In genomic region chr13:49976314-49977258, GRCh38 we compare ENCODE assay signal across 8 cellular contexts. TPM values are rescaled to one million over a fixed set of nuclear protein-coding genes. Genes with fewer than 3 reads are reported as not detected.
DNase-seq lines count a peak whose midpoint lies in the region; ATAC-seq lines count a peak whose summit lies in the region.

No MANE protein-coding gene starts in this region.

- DNase-seq in GF-D8 (lab: John Stamatoyannopoulos, UW) (peak; percentile 53), NCI-H748 treated with DMSO at 0.1 percent for 48 hours (lab: John Stamatoyannopoulos, UW) (peak; percentile 66), medulla oblongata (ENCODE audit: extremely low spot score) (peak; percentile 90)
- DNase-seq in activated CD4-positive, alpha-beta memory T cell treated with anti-CD3 and anti-CD28 coated beads for 36 hours = peak; percentile 81
- DNase-seq in effector CD4-positive, alpha-beta T cell = peak; percentile 73
- peak; percentile 34 to 43 for DNase-seq in stimulated activated CD8-positive, alpha-beta memory T cell treated with anti-CD3 and anti-CD28 coated beads, Interleukin-15, amount 100 ng/mL, for 4 hours (ENCODE audit: low read depth in 2 of 2)

- H3K27me3 Mint-ChIP-seq in activated CD4-positive, alpha-beta memory T cell treated with anti-CD3 and anti-CD28 coated beads for 36 hours = no peaks in the 10 kb centered on the region

- intact Hi-C loops in activated CD4-positive, alpha-beta memory T cell treated with anti-CD3 and anti-CD28 coated beads for 36 hours (cut with micrococcal nuclease) = loop anchor here (1.0 kb wide), 4 partner anchors 556 to 1094 kb away; no protein-coding TSS in a partner anchor

- H3K36me3 Mint-ChIP-seq in activated CD4-positive, alpha-beta memory T cell treated with anti-CD3 and anti-CD28 coated beads for 36 hours = no peaks in the 10 kb centered on the region

- no peak overlapping the region for H3K27ac Mint-ChIP-seq in activated CD4-positive, alpha-beta memory T cell treated with anti-CD3 and anti-CD28 coated beads for 36 hours

- peaks cover 2% of the 10 kb centered on the region for H3K4me1 Mint-ChIP-seq in activated CD4-positive, alpha-beta memory T cell treated with anti-CD3 and anti-CD28 coated beads for 36 hours (ENCODE audit: low read depth)

- CTCF ChIA-PET in activated CD4-positive, alpha-beta memory T cell treated with anti-CD3 and anti-CD28 coated beads for 36 hours (lab: Charles Lee) = interaction anchor here (0.6 to 4.6 kb wide), 43 partner anchors 9 to 1270 kb away, joined by 3 to 43 read pairs (median 4); partner anchors contain the start of genes RNASEH2B, SPRYD7 and TRIM13

- no peaks in the 10 kb centered on the region for H3K9me3 Mint-ChIP-seq in activated CD4-positive, alpha-beta memory T cell treated with anti-CD3 and anti-CD28 coated beads for 36 hours

- POLR2A ChIA-PET in activated CD4-positive, alpha-beta memory T cell treated with anti-CD3 and anti-CD28 coated beads for 36 hours (lab: Charles Lee) = no interaction called here

- ATAC-seq in HG03045 (IDR thresholded peaks at IDR 0.05; ENCODE audit: unreplicated experiment) = peak; percentile 61
- ATAC-seq in GM19397 (IDR thresholded peaks at IDR 0.05; ENCODE audit: unreplicated experiment) = no peak

- H3K4me3 Mint-ChIP-seq in activated CD4-positive, alpha-beta memory T cell treated with anti-CD3 and anti-CD28 coated beads for 36 hours = no peak overlapping the region

RNA-seq across cellular contexts. Expression of gene TRIM13, which starts 20.3 kb away (rescaled TPM):
- total RNA-seq in activated CD4-positive, alpha-beta memory T cell treated with anti-CD3 and anti-CD28 coated beads for 36 hours = 10 to 100 TPM in 1 of 2 experiments, 1 to 10 TPM in 1; 9.8 to 11.6 TPM

RNA-seq across cellular contexts. Expression of gene KCNRG, which starts 38.7 kb away (rescaled TPM):
- total RNA-seq in activated CD4-positive, alpha-beta memory T cell treated with anti-CD3 and anti-CD28 coated beads for 36 hours = not detected

RNA-seq across cellular contexts. Expression of gene SPRYD7, which starts 40.4 kb away (rescaled TPM):
- total RNA-seq in activated CD4-positive, alpha-beta memory T cell treated with anti-CD3 and anti-CD28 coated beads for 36 hours = 1 to 10 TPM; 4.9 to 5.4 TPM

Comparison
In these comparisons a context has a peak if more than half of its experiments do, and no peak if none do; other contexts are left out.
1. DNase-seq: peak in every context shown above with its lines; median percentile 90 in medulla oblongata; 81 in activated CD4-positive, alpha-beta memory T cell treated with anti-CD3 and anti-CD28 coated beads for 36 hours; 73 in effector CD4-positive, alpha-beta T cell; 66 in NCI-H748 treated with DMSO at 0.1 percent for 48 hours; 53 in GF-D8; 38 in stimulated activated CD8-positive, alpha-beta memory T cell treated with anti-CD3 and anti-CD28 coated beads, Interleukin-15, amount 100 ng/mL, for 4 hours.